ENCODE assay signal across 13 cellular contexts in genomic region chr19:30063184-30064020, GRCh38.
"Had no signal": no experiment of that assay in that cellular context is flagged by ENCODE, and none has a peak within 500 bp of the region (broad histone marks: within the 10 kb centered on the region; RNA-seq: fewer than 3 reads in every experiment).

No MANE protein-coding gene starts in this region.

- H3K4me3 Mint-ChIP-seq: activated T-cell treated with anti-CD3 and anti-CD28 coated beads, Interleukin-2, amount 50 U/mL, for 24 hours; natural killer cell treated with Interleukin-12 subunit alpha and Interleukin-12 subunit beta and Interleukin-15 and Interleukin-18, amount 100 ng/mL, for 72 hours had no signal

- H3K9me3 ChIP-seq: colonic mucosa, prostate gland, tibial artery had no signal

- DNase-seq: activated CD4-positive, CD25-positive, alpha-beta regulatory T cell treated with anti-CD3 and anti-CD28 coated beads, Interleukin-2, amount 50 U/mL, for 72 hours; activated naive CD4-positive, alpha-beta T cell treated with anti-CD3 and anti-CD28 coated beads, Interleukin-2, amount 50 U/mL, for 16 hours; colonic mucosa; foreskin fibroblast; hippocampal formation; left ventricle myocardium superior; occipital lobe; stimulated activated CD4-positive, alpha-beta T cell treated with anti-CD3 and anti-CD28 coated beads, Interleukin-1b, Interleukin-23, amount 100 ng/mL, for 48 hours; tibial artery had no signal

- H3K27me3 Mint-ChIP-seq: activated T-cell treated with anti-CD3 and anti-CD28 coated beads, Interleukin-2, amount 50 U/mL, for 24 hours had no signal

- H3K4me1 ChIP-seq: colonic mucosa, prostate gland, tibial artery had no signal

- H3K4me3 ChIP-seq: colonic mucosa, prostate gland, tibial artery had no signal

- H3K36me3 Mint-ChIP-seq: natural killer cell treated with Interleukin-12 subunit alpha and Interleukin-12 subunit beta and Interleukin-15 and Interleukin-18, amount 100 ng/mL, for 72 hours had no signal

- H3K36me3 ChIP-seq: colonic mucosa, prostate gland, tibial artery had no signal

- H3K27ac Mint-ChIP-seq: activated T-cell treated with anti-CD3 and anti-CD28 coated beads, Interleukin-2, amount 50 U/mL, for 24 hours; natural killer cell treated with Interleukin-12 subunit alpha and Interleukin-12 subunit beta and Interleukin-15 and Interleukin-18, amount 100 ng/mL, for 72 hours had no signal

- ATAC-seq: left ventricle myocardium superior, sciatic nerve had no signal

- H3K27me3 ChIP-seq: colonic mucosa had no signal

- H3K27ac ChIP-seq: colonic mucosa, prostate gland, tibial artery had no signal

- H3K9me3 Mint-ChIP-seq: activated T-cell treated with anti-CD3 and anti-CD28 coated beads, Interleukin-2, amount 50 U/mL, for 24 hours; natural killer cell treated with Interleukin-12 subunit alpha and Interleukin-12 subunit beta and Interleukin-15 and Interleukin-18, amount 100 ng/mL, for 72 hours had no signal
